11 cellular contexts compared by ENCODE assay signal in genomic region chr5:101590384-101590783, GRCh38.
DNase-seq lines count a peak whose midpoint lies in the region; ATAC-seq and TF ChIP-seq lines count a peak whose summit lies in the region.
"Had no signal": no experiment of that assay in that cellular context is flagged by ENCODE, and none has a peak within 500 bp of the region (broad histone marks: within the 10 kb centered on the region; RNA-seq: fewer than 3 reads in every experiment).

No MANE protein-coding gene starts in this region.

- H4K20me1 ChIP-seq in DND-41 (ENCODE audit: insufficient read depth, low read length) (no peaks in the 10 kb centered on the region), HCT116 (ENCODE audit: insufficient read depth) (no peaks in the 10 kb centered on the region)

- RAD21 ChIA-PET in HCT116 (lab: Charles Lee; ENCODE audit: low non-redundant PET in 1 of 2, low total read pairs in 2 of 2, uncharacterized antibody in 2 of 2, unreplicated experiment in 2 of 2) = no interaction called here

- intact Hi-C loops in HCT116 (cut with micrococcal nuclease) (loop anchor here (5.0 kb wide), 1 partner anchor 968 kb away; no protein-coding TSS in a partner anchor), lower lobe of right lung (cut with DNase I) (no loop called here)

- H3K9me3 ChIP-seq in DND-41 (ENCODE audit: insufficient read depth, low read length, severe bottlenecking) (no peaks in the 10 kb centered on the region), HCT116 (ENCODE audit: control insufficient read depth in 1 of 2, insufficient read depth in 1 of 2, low read depth in 1 of 2, low read length in 2 of 2) (no peaks in the 10 kb centered on the region), lower lobe of right lung (no peaks in the 10 kb centered on the region)
- H3K9me3 ChIP-seq: SJCRH30 had no signal

- H3K36me3 ChIP-seq in DND-41 (ENCODE audit: insufficient read depth, low read length) = no peaks in the 10 kb centered on the region
- no peaks in the 10 kb centered on the region for H3K36me3 ChIP-seq in HCT116 (ENCODE audit: control insufficient read depth in 1 of 2, insufficient read depth in 2 of 2, low read length in 2 of 2)
- H3K36me3 ChIP-seq in lower lobe of right lung = no peaks in the 10 kb centered on the region
- H3K36me3 ChIP-seq: SJCRH30 had no signal

- ATAC-seq in DND-41 (ENCODE audit: insufficient read depth, low read depth) = no peak
- peak; percentile 75 for ATAC-seq in HCT116
- peak in 1 of 2 donors; percentile 37 for ATAC-seq in lower lobe of right lung
- no peak for ATAC-seq in HG02840 (IDR thresholded peaks at IDR 0.05; ENCODE audit: low FRiP score, unreplicated experiment)
- no peak for ATAC-seq in HG02973 (IDR thresholded peaks at IDR 0.05; ENCODE audit: unreplicated experiment)

- peak; percentile 77 for TF ChIP-seq RAD21 in HCT116 (IDR thresholded peaks at IDR 0.05; ENCODE audit: low read depth)

- H3K79me2 ChIP-seq in DND-41 (ENCODE audit: insufficient read depth, low read length) (no peaks in the 10 kb centered on the region), HCT116 (ENCODE audit: insufficient read depth, low read length) (no peaks in the 10 kb centered on the region)

- H3K9ac ChIP-seq in DND-41 (ENCODE audit: low read depth, low read length) = no peak overlapping the region
- no peak overlapping the region for H3K9ac ChIP-seq in HCT116 (ENCODE audit: low read length)

- H3K4me2 ChIP-seq in DND-41 (ENCODE audit: insufficient read depth, low read length) (no peak overlapping the region), HCT116 (ENCODE audit: low read length) (no peak overlapping the region)

- BruUV-seq in HCT116 (replicated peaks; lab: Mats Ljungman, UMichigan) = no TSS peak

- H3K27me3 ChIP-seq in DND-41 (ENCODE audit: insufficient read depth, low read length, poor library complexity) (no peaks in the 10 kb centered on the region), HCT116 (ENCODE audit: insufficient read depth, low read length) (no peaks in the 10 kb centered on the region), lower lobe of right lung (ENCODE audit: low read depth) (no peaks in the 10 kb centered on the region)
- H3K27me3 ChIP-seq: SJCRH30 had no signal

- POLR2A ChIA-PET in HCT116 (lab: Charles Lee) = no interaction called here

- H3K27ac ChIP-seq in DND-41 (ENCODE audit: low read length) = no peak overlapping the region
- H3K27ac ChIP-seq in HCT116 (ENCODE audit: low read depth, low read length) = no peak overlapping the region
- H3K27ac ChIP-seq in lower lobe of right lung = no peak overlapping the region
- H3K27ac ChIP-seq: SJCRH30 had no signal

- H3K4me3 ChIP-seq in DND-41 (ENCODE audit: low read depth in 1 of 2, low read length in 2 of 2) (no peak overlapping the region), HCT116 (replicated peaks in 1 of 2; ENCODE audit: low read depth in 1 of 2, low read length in 2 of 2) (no peak overlapping the region), lower lobe of right lung (no peak overlapping the region)
- H3K4me3 ChIP-seq: SJCRH30 had no signal

- CTCF ChIA-PET in HCT116 (lab: Charles Lee) = no interaction called here

- H3K9me2 ChIP-seq in HCT116 (ENCODE audit: insufficient read depth) = no peaks in the 10 kb centered on the region

- peak; percentile 5 for DNase-seq in DND-41
- DNase-seq in HCT116 (ENCODE audit: low read depth, low spot score) = peak; percentile 12
- DNase-seq in SK-N-DZ (ENCODE audit: low spot score) = peak; percentile 16
- no peak for DNase-seq in lower lobe of right lung
- no peak for DNase-seq in activated CD8-positive, alpha-beta memory T cell treated with anti-CD3 and anti-CD28 coated beads, Interleukin-2, amount 50 U/mL, for 48 hours
- no peak for DNase-seq in stimulated activated CD4-positive, alpha-beta T cell treated with anti-CD3 and anti-CD28 coated beads, Interleukin-4, amount 100 ng/mL, for 24 hours
- DNase-seq: central memory CD4-positive, alpha-beta T cell; stimulated activated CD8-positive, alpha-beta memory T cell treated with anti-CD3 and anti-CD28 coated beads, Interleukin-4, amount 100 ng/mL, for 48 hours had no signal

- TF ChIP-seq CTCF in DND-41 (IDR thresholded peaks at IDR 0.05; ENCODE audit: borderline replicate concordance, extremely low read depth, low read length, poor library complexity, severe bottlenecking) (peak; percentile 58), HCT116 (IDR thresholded peaks at IDR 0.05 in 2 of 3, conservative IDR thresholded peaks at IDR 0.05 in 1 of 3; ENCODE audit: borderline replicate concordance in 1 of 3, insufficient read depth in 1 of 3, low read depth in 2 of 3, low read length in 2 of 3) (peak; percentile 32 to 73 (median 60); a peak in 5 of 6 replicates), lower lobe of right lung (IDR thresholded peaks at IDR 0.05) (peak; percentile 19)

- TF ChIP-seq POLR2A in HCT116 (IDR thresholded peaks at IDR 0.05; ENCODE audit: borderline replicate concordance, extremely low read depth, insufficient read depth, insufficient read length) = no peak

- H3K4me1 ChIP-seq in DND-41 (ENCODE audit: insufficient read depth, low read length) = no peaks in the 10 kb centered on the region
- H3K4me1 ChIP-seq in HCT116 (ENCODE audit: control insufficient read depth in 1 of 2, insufficient read depth in 2 of 2, low read length in 2 of 2) = no peaks in the 10 kb centered on the region
- H3K4me1 ChIP-seq in lower lobe of right lung = no peaks in the 10 kb centered on the region
- H3K4me1 ChIP-seq: SJCRH30 had no signal

- no peak overlapping the region for H2AFZ ChIP-seq in DND-41 (ENCODE audit: low read depth, low read length)
- peak overlapping the region; percentile 81 for H2AFZ ChIP-seq in HCT116 (ENCODE audit: low read depth, low read length, poor library complexity, severe bottlenecking)

TF ChIP-seq in HCT116, 20 proteins besides CTCF, POLR2A, EP300 and RAD21 (continues in another document):
- no peak for TF ChIP-seq MAX (IDR thresholded peaks at IDR 0.05)
- no peak for TF ChIP-seq FOSL1 (IDR thresholded peaks at IDR 0.05; ENCODE audit: low read depth)
- no peak for TF ChIP-seq ZBTB33 (IDR thresholded peaks at IDR 0.05; ENCODE audit: extremely low read depth, insufficient replicate concordance, low read length)
- TF ChIP-seq EZH2phosphoT487 (IDR thresholded peaks at IDR 0.05; ENCODE audit: borderline replicate concordance) = no peak
- no peak for TF ChIP-seq ELF1 (IDR thresholded peaks at IDR 0.05; ENCODE audit: borderline replicate concordance, low read depth)
- TF ChIP-seq YY1 (IDR thresholded peaks at IDR 0.05; ENCODE audit: extremely low read depth, insufficient replicate concordance, low read depth, low read length) = no peak
- TF ChIP-seq, protein P1, sequence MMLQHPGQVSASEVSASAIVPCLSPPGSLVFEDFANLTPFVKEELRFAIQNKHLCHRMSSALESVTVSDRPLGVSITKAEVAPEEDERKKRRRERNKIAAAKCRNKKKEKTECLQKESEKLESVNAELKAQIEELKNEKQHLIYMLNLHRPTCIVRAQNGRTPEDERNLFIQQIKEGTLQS (IDR thresholded peaks at IDR 0.05) = no peak
- TF ChIP-seq CBX3 (IDR thresholded peaks at IDR 0.05; ENCODE audit: low read depth) = no peak
- no peak for TF ChIP-seq REST (IDR thresholded peaks at IDR 0.05; ENCODE audit: low read depth)
- no peak for TF ChIP-seq ZFX (IDR thresholded peaks at IDR 0.05)
- no peak for TF ChIP-seq EZH2 (IDR thresholded peaks at IDR 0.05)
- no peak for TF ChIP-seq SIN3A (IDR thresholded peaks at IDR 0.05; ENCODE audit: low read depth)
- TF ChIP-seq POLR2AphosphoS5 (IDR thresholded peaks at IDR 0.05; ENCODE audit: low read depth, low read length) = no peak
- no peak for TF ChIP-seq SRF (IDR thresholded peaks at IDR 0.05; ENCODE audit: low read depth)
- TF ChIP-seq SP1 (IDR thresholded peaks at IDR 0.05; ENCODE audit: low read depth) = no peak

Comparison
In these comparisons a context has a peak if more than half of its experiments do, and no peak if none do; other contexts are left out.
1. DNase-seq: peak in DND-41 (single experiment), HCT116 (single experiment) and SK-N-DZ (single experiment); none in lower lobe of right lung (single experiment), activated CD8-positive, alpha-beta memory T cell treated with anti-CD3 and anti-CD28 coated beads, Interleukin-2, amount 50 U/mL, for 48 hours (single experiment) and stimulated activated CD4-positive, alpha-beta T cell treated with anti-CD3 and anti-CD28 coated beads, Interleukin-4, amount 100 ng/mL, for 24 hours (single experiment).
2. Peak in every context shown above with its lines, with median percentiles within 50 percentile points of each other: CTCF ChIP-seq.